Comparison of ENCODE assay signal across 1 cellular context in genomic region chr20:325043-325888, GRCh38.
TF ChIP-seq lines count a peak whose summit lies in the region.

Gene SOX12 (plus strand): TSS chr20:325552. CDS start chr20:325925, 373 bp downstream.

TF ChIP-seq in HEK293, 187 proteins besides CTCF, POLR2A, EP300 and RAD21 (continued from another document):
- TF ChIP-seq PRDM10 (tag by site-specific recombination; IDR thresholded peaks at IDR 0.05) (peak; percentile 93), ZNF157 (tag by site-specific recombination; IDR thresholded peaks at IDR 0.05) (no peak), ZNF366 (tag by site-specific recombination; conservative IDR thresholded peaks at IDR 0.05) (peak; percentile 61), YY2 (tag by site-specific recombination; IDR thresholded peaks at IDR 0.05) (no peak), ZBTB48 (tag by site-specific recombination; IDR thresholded peaks at IDR 0.05) (peak; percentile 90), ZFHX2 (tag by site-specific recombination; conservative IDR thresholded peaks at IDR 0.05) (peak; percentile 87), ZNF639 (tag by site-specific recombination; IDR thresholded peaks at IDR 0.05) (0 out of 2 replicates have a peak, but pooled peaks have one; percentile 8), KLF7 (tag by site-specific recombination; IDR thresholded peaks at IDR 0.05; ENCODE audit: borderline replicate concordance) (peak; percentile 15; the same call in 1 of the 2 replicates), ZNF2 (tag by site-specific recombination; IDR thresholded peaks at IDR 0.05) (no peak), ZNF335 (tag by site-specific recombination; conservative IDR thresholded peaks at IDR 0.05) (0 out of 2 replicates have a peak, but pooled peaks have one; percentile 27)
- TF ChIP-seq, protein P1, sequence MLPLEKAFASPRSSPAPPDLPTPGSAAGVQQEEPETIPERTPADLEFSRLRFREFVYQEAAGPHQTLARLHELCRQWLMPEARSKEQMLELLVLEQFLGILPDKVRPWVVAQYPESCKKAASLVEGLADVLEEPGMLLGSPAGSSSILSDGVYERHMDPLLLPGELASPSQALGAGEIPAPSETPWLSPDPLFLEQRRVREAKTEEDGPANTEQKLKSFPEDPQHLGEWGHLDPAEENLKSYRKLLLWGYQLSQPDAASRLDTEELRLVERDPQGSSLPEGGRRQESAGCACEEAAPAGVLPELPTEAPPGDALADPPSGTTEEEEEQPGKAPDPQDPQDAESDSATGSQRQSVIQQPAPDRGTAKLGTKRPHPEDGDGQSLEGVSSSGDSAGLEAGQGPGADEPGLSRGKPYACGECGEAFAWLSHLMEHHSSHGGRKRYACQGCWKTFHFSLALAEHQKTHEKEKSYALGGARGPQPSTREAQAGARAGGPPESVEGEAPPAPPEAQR (tag by site-specific recombination; IDR thresholded peaks at IDR 0.05): no peak
